Comparison of ENCODE assay signal across 8 cellular contexts in genomic region chr11:125433454-125434121, GRCh38.
DNase-seq lines count a peak whose midpoint lies in the region; ATAC-seq and TF ChIP-seq lines count a peak whose summit lies in the region.

No MANE protein-coding gene starts in this region.

- H3K27me3 ChIP-seq in BE2C: peaks cover 7% of the 10 kb centered on the region; the same call in 1 of the 2 replicates

- H3K36me3 ChIP-seq in BE2C: no peaks in the 10 kb centered on the region

- H3K9me3 Mint-ChIP-seq in WTC11: no peaks in the 10 kb centered on the region
- H3K9me3 Mint-ChIP-seq in osteocyte (ENCODE audit: unreplicated experiment): no peaks in the 10 kb centered on the region

- CTCF ChIA-PET in WTC11 (lab: Charles Lee): interaction anchor here (0.6 to 8.4 kb wide), 42 partner anchors 8 to 558 kb away, joined by 3 to 128 read pairs (median 5); partner anchors contain the start of genes CCDC15, CHEK1, EI24 and PKNOX2

- TF ChIP-seq EP300 in Ishikawa (IDR thresholded peaks at IDR 0.05; ENCODE audit: borderline replicate concordance): no peak

- H3K4me1 ChIP-seq in BE2C: no peaks in the 10 kb centered on the region

- H3K4me1 Mint-ChIP-seq in WTC11 (peaks cover 39% of the 10 kb centered on the region), osteocyte (ENCODE audit: unreplicated experiment) (peaks cover 7% of the 10 kb centered on the region)

- H3K27ac Mint-ChIP-seq in WTC11 (0 out of 2 replicates have a peak overlapping the region, but pooled peaks have one; percentile 51), osteocyte (ENCODE audit: unreplicated experiment) (peak overlapping the region; percentile 25)

- no peaks in the 10 kb centered on the region for H3K27me3 Mint-ChIP-seq in WTC11 (ENCODE audit: low read depth)
- no peaks in the 10 kb centered on the region for H3K27me3 Mint-ChIP-seq in osteocyte (ENCODE audit: unreplicated experiment)

- H3K4me3 ChIP-seq in BE2C (ENCODE audit: low read depth, low read length): no peak overlapping the region

- DNase-seq in BE2C (peak; percentile 45), WTC11 (ENCODE audit: low spot score) (peak; percentile 77), glomerular visceral epithelial cell (ENCODE audit: extremely low spot score) (peak; percentile 17), osteocyte (ENCODE audit: extremely low spot score, unreplicated experiment) (no peak), NCI-H128 (lab: John Stamatoyannopoulos, UW; ENCODE audit: unreplicated experiment) (no peak), NCI-H2029 treated with DMSO at 0.1 percent for 48 hours (lab: John Stamatoyannopoulos, UW) (no peak)

- no peak overlapping the region for H3K4me3 Mint-ChIP-seq in WTC11
- no peak overlapping the region for H3K4me3 Mint-ChIP-seq in osteocyte (ENCODE audit: unreplicated experiment)

- TF ChIP-seq CTCF in BE2C (IDR thresholded peaks at IDR 0.05; ENCODE audit: low read depth, low read length): peak; percentile 68
- TF ChIP-seq CTCF in WTC11 (IDR thresholded peaks at IDR 0.05): no peak
- peak; percentile 59 for TF ChIP-seq CTCF in osteocyte (IDR thresholded peaks at IDR 0.05)

- POLR2A ChIA-PET in WTC11 (lab: Charles Lee): interaction anchor here (0.7 to 1.0 kb wide), 3 partner anchors 9 to 158 kb away, joined by 3 to 6 read pairs (median 3); no protein-coding TSS in a partner anchor

- H3K36me3 Mint-ChIP-seq in WTC11 (no peaks in the 10 kb centered on the region), osteocyte (ENCODE audit: unreplicated experiment) (peaks cover 36% of the 10 kb centered on the region)

- peak; percentile 74 for ATAC-seq in GM18861 (IDR thresholded peaks at IDR 0.05; ENCODE audit: unreplicated experiment)
- ATAC-seq in WTC11: peak; percentile 92

- TF ChIP-seq RAD21 in Ishikawa (IDR thresholded peaks at IDR 0.05; ENCODE audit: low read depth): peak; percentile 16; the same call in 1 of the 2 replicates

- no peaks in the 10 kb centered on the region for H3K9me3 ChIP-seq in BE2C

TF ChIP-seq in Ishikawa, 13 proteins besides CTCF, POLR2A, EP300 and RAD21:
- TF ChIP-seq ZBTB7A (IDR thresholded peaks at IDR 0.05; ENCODE audit: low read depth): no peak
- TF ChIP-seq TCF12 (IDR thresholded peaks at IDR 0.05; ENCODE audit: low read depth): no peak
- TF ChIP-seq EGR1 (IDR thresholded peaks at IDR 0.05): no peak

TF ChIP-seq in WTC11, 78 proteins besides CTCF, POLR2A, EP300 and RAD21:
- TF ChIP-seq ZNF532 (CRISPR knock-in tag; IDR thresholded peaks at IDR 0.05; ENCODE audit: borderline replicate concordance): no peak
- TF ChIP-seq, protein P1, sequence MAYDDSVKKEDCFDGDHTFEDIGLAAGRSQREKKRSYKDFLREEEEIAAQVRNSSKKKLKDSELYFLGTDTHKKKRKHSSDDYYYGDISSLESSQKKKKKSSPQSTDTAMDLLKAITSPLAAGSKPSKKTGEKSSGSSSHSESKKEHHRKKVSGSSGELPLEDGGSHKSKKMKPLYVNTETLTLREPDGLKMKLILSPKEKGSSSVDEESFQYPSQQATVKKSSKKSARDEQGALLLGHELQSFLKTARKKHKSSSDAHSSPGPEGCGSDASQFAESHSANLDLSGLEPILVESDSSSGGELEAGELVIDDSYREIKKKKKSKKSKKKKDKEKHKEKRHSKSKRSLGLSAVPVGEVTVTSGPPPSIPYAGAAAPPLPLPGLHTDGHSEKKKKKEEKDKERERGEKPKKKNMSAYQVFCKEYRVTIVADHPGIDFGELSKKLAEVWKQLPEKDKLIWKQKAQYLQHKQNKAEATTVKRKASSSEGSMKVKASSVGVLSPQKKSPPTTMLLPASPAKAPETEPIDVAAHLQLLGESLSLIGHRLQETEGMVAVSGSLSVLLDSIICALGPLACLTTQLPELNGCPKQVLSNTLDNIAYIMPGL (CRISPR knock-in tag; IDR thresholded peaks at IDR 0.05): 0 out of 2 replicates have a peak, but pooled peaks have one; percentile 30
- TF ChIP-seq GABPB1 (CRISPR knock-in tag; IDR thresholded peaks at IDR 0.05): no peak
- peak; percentile 90 for TF ChIP-seq ZNF121 (CRISPR knock-in tag; IDR thresholded peaks at IDR 0.05)

Comparison
In these comparisons a context has a peak if more than half of its experiments do, and no peak if none do; other contexts are left out.
1. DNase-seq: peak in BE2C (single experiment), WTC11 (single experiment) and glomerular visceral epithelial cell (single experiment); none in osteocyte (single experiment), NCI-H128 (single experiment) and NCI-H2029 treated with DMSO at 0.1 percent for 48 hours (single experiment).